In the genomic region with DNA sequence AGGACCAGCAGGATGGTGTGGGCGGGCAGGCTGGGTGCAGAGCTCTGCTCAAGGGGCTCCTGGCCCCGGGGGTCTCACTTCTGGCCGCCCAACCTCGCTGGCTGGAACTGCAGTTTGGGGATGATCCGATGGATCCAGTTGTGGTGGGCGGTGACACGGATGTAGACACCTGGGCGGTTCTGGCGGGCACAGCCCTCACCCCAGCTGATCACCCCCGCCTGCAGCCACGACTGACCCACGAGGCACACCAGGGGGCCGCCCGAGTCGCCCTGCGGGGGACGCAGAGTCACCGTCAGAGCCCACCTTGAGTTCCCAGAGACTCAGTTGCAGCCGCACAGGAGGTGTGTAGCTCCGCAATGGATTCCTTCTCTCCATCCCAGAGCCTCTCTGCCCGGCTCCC, we compare ENCODE assay signal across 1 cellular context.
TF ChIP-seq lines count a peak whose summit lies in the region.

No MANE protein-coding gene starts in this region.

TF ChIP-seq in K562, 482 proteins besides CTCF, POLR2A, EP300 and RAD21:
- TF ChIP-seq BHLHE40 (IDR thresholded peaks at IDR 0.05; ENCODE audit: low read length) (no peak), POLR2G (IDR thresholded peaks at IDR 0.05; ENCODE audit: low read depth, low read length) (peak; percentile 18; the same call in 1 of the 2 replicates)
